9 cellular contexts compared by ENCODE assay signal in genomic region chr7:100538348-100538653, GRCh38. TPM values are rescaled to one million over a fixed set of nuclear protein-coding genes. Genes with fewer than 3 reads are reported as not detected.
DNase-seq lines count a peak whose midpoint lies in the region.
"Had no signal": no experiment of that assay in that cellular context is flagged by ENCODE, and none has a peak within 500 bp of the region (broad histone marks: within the 10 kb centered on the region; RNA-seq: fewer than 3 reads in every experiment).

No MANE protein-coding gene starts in this region.

- peaks cover 4% of the 10 kb centered on the region; the same call in 1 of the 2 replicates for H3K4me1 ChIP-seq in iPS DF 6.9 (ENCODE audit: control insufficient read depth, insufficient read depth, low read length)
- H3K4me1 ChIP-seq in subcutaneous abdominal adipose tissue (ENCODE audit: control insufficient read depth in 5 of 5, insufficient read depth in 5 of 5, low read length in 5 of 5): peaks cover 3 to 20% (median 14%) of the 10 kb centered on the region in 5 donors

- POLR2A ChIA-PET in activated CD4-positive, alpha-beta memory T cell treated with anti-CD3 and anti-CD28 coated beads for 36 hours (lab: Charles Lee): interaction anchor here (1.1 to 2.6 kb wide), 3 partner anchors 11 to 48 kb away, joined by 3 to 12 read pairs (median 7); partner anchors contain the start of genes FBXO24 and LRCH4

- peak overlapping the region; percentile 99 for H3K4me3 Mint-ChIP-seq in activated CD4-positive, alpha-beta T cell treated with anti-CD3 and anti-CD28 coated beads, Interleukin-2, amount 10 ng/mL, durations not matched to agents 24 days and 14 days
- peak overlapping the region; percentile 95 for H3K4me3 Mint-ChIP-seq in activated CD4-positive, alpha-beta memory T cell treated with anti-CD3 and anti-CD28 coated beads for 36 hours

- H3K27ac ChIP-seq in iPS DF 6.9 (ENCODE audit: low read length): no peak overlapping the region
- peak overlapping the region; percentile 70 for H3K27ac ChIP-seq in subcutaneous abdominal adipose tissue (ENCODE audit: low read depth, low read length)

- H3K27ac Mint-ChIP-seq in activated CD4-positive, alpha-beta T cell treated with anti-CD3 and anti-CD28 coated beads, Interleukin-2, amount 10 ng/mL, durations not matched to agents 24 days and 14 days: peak overlapping the region; percentile 99
- peak overlapping the region; percentile 90 for H3K27ac Mint-ChIP-seq in activated CD4-positive, alpha-beta memory T cell treated with anti-CD3 and anti-CD28 coated beads for 36 hours

- no peak for DNase-seq in activated CD4-positive, alpha-beta T cell treated with anti-CD3 and anti-CD28 coated beads, Interleukin-2, amount 10 ng/mL, durations not matched to agents 24 days and 14 days
- no peak for DNase-seq in activated CD4-positive, alpha-beta T cell treated with anti-CD3 and anti-CD28 coated beads, Interleukin-2, amount 50 U/mL, for 48 hours
- DNase-seq in activated CD4-positive, alpha-beta memory T cell treated with anti-CD3 and anti-CD28 coated beads for 36 hours: no peak
- no peak for DNase-seq in iPS DF 6.9 (ENCODE audit: low read depth, low spot score)
- no peak for DNase-seq in NCI-H2107 (lab: John Stamatoyannopoulos, UW)
- no peak for DNase-seq in ureter (ENCODE audit: low spot score)
- DNase-seq in NCI-H69 (lab: John Stamatoyannopoulos, UW): no peak

- WGBS in iPS DF 6.9 (ENCODE audit: insufficient coverage, insufficient read length): no CpG with 5 or more reads among the region's 8 CpGs

- H3K36me3 ChIP-seq in iPS DF 6.9 (ENCODE audit: control insufficient read depth, insufficient read depth, low read length) (no peaks in the 10 kb centered on the region), subcutaneous abdominal adipose tissue (ENCODE audit: control insufficient read depth in 5 of 5, insufficient read depth in 5 of 5, low read length in 5 of 5) (no peaks in the 10 kb centered on the region)

- no peaks in the 10 kb centered on the region for H3K27me3 Mint-ChIP-seq in activated CD4-positive, alpha-beta T cell treated with anti-CD3 and anti-CD28 coated beads, Interleukin-2, amount 10 ng/mL, durations not matched to agents 24 days and 14 days
- no peaks in the 10 kb centered on the region for H3K27me3 Mint-ChIP-seq in activated CD4-positive, alpha-beta memory T cell treated with anti-CD3 and anti-CD28 coated beads for 36 hours

- peak overlapping the region in 3 of 5 donors; percentile 46 to 74 (median 62) for H3K9ac ChIP-seq in subcutaneous abdominal adipose tissue (ENCODE audit: low read length in 5 of 5)

- peak overlapping the region; percentile 15; the same call in 1 of the 2 replicates for H3K4me3 ChIP-seq in iPS DF 6.9 (ENCODE audit: low read length)
- peak overlapping the region; percentile 28 to 76 (median 66) for H3K4me3 ChIP-seq in subcutaneous abdominal adipose tissue (ENCODE audit: low read depth in 1 of 5, low read length in 5 of 5)

- peaks cover 28% of the 10 kb centered on the region for H3K36me3 Mint-ChIP-seq in activated CD4-positive, alpha-beta T cell treated with anti-CD3 and anti-CD28 coated beads, Interleukin-2, amount 10 ng/mL, durations not matched to agents 24 days and 14 days (ENCODE audit: low read depth)
- peaks cover 11% of the 10 kb centered on the region for H3K36me3 Mint-ChIP-seq in activated CD4-positive, alpha-beta memory T cell treated with anti-CD3 and anti-CD28 coated beads for 36 hours

- CTCF ChIA-PET in activated CD4-positive, alpha-beta memory T cell treated with anti-CD3 and anti-CD28 coated beads for 36 hours (lab: Charles Lee): interaction anchor here (1.2 to 2.8 kb wide), 6 partner anchors 10 to 73 kb away, joined by 3 to 11 read pairs (median 8); no protein-coding TSS in a partner anchor

- peaks cover 40% of the 10 kb centered on the region for H3K4me1 Mint-ChIP-seq in activated CD4-positive, alpha-beta T cell treated with anti-CD3 and anti-CD28 coated beads, Interleukin-2, amount 10 ng/mL, durations not matched to agents 24 days and 14 days
- H3K4me1 Mint-ChIP-seq in activated CD4-positive, alpha-beta memory T cell treated with anti-CD3 and anti-CD28 coated beads for 36 hours (ENCODE audit: low read depth): peaks cover 36% of the 10 kb centered on the region

- H3K9me3 ChIP-seq in iPS DF 6.9 (ENCODE audit: control insufficient read depth, insufficient read depth, low read length) (no peaks in the 10 kb centered on the region), subcutaneous abdominal adipose tissue (ENCODE audit: control insufficient read depth in 5 of 5, low read length in 5 of 5) (no peaks in the 10 kb centered on the region)

- 0 out of 2 replicates have a peak, but pooled peaks cover 1% of the 10 kb centered on the region for H3K27me3 ChIP-seq in iPS DF 6.9 (ENCODE audit: control insufficient read depth, insufficient read depth, low read length)
- peaks cover 0 to 2% (median 0%) of the 10 kb centered on the region in 5 donors for H3K27me3 ChIP-seq in subcutaneous abdominal adipose tissue (ENCODE audit: control insufficient read depth in 5 of 5, insufficient read depth in 4 of 5, low read length in 5 of 5)

- intact Hi-C loops in activated CD4-positive, alpha-beta T cell treated with anti-CD3 and anti-CD28 coated beads, Interleukin-2, amount 10 ng/mL, durations not matched to agents 24 days and 14 days (cut with micrococcal nuclease): loop anchor here (2.0 kb wide), 1 partner anchor 110 kb away; the partner anchor contains the start of genes MEPCE and ZCWPW1
- intact Hi-C loops in activated CD4-positive, alpha-beta memory T cell treated with anti-CD3 and anti-CD28 coated beads for 36 hours (cut with micrococcal nuclease): loop anchor here (1.0 to 2.0 kb wide), 2 partner anchors 48 to 74 kb away; partner anchors contain the start of genes FBXO24, LRCH4 and MOSPD3

- H3K9me3 Mint-ChIP-seq in activated CD4-positive, alpha-beta T cell treated with anti-CD3 and anti-CD28 coated beads, Interleukin-2, amount 10 ng/mL, durations not matched to agents 24 days and 14 days: peaks cover 4% of the 10 kb centered on the region
- H3K9me3 Mint-ChIP-seq in activated CD4-positive, alpha-beta memory T cell treated with anti-CD3 and anti-CD28 coated beads for 36 hours: no peaks in the 10 kb centered on the region

RNA-seq across cellular contexts. Expression of gene AGFG2, which starts 0.7 kb away (rescaled TPM):
- 112 and 114 TPM in 2 replicates for total RNA-seq in activated CD4-positive, alpha-beta T cell treated with anti-CD3 and anti-CD28 coated beads, Interleukin-2, amount 10 ng/mL, durations not matched to agents 24 days and 14 days
- total RNA-seq in activated CD4-positive, alpha-beta memory T cell treated with anti-CD3 and anti-CD28 coated beads for 36 hours: 10 to 100 TPM; 60.9 to 62.5 TPM
- total RNA-seq in ureter: 28.0 TPM

RNA-seq across cellular contexts. Expression of gene SAP25, which starts 35.4 kb away (rescaled TPM):
- total RNA-seq in activated CD4-positive, alpha-beta T cell treated with anti-CD3 and anti-CD28 coated beads, Interleukin-2, amount 10 ng/mL, durations not matched to agents 24 days and 14 days: 9.2 and 11.3 TPM in 2 replicates
- total RNA-seq in activated CD4-positive, alpha-beta memory T cell treated with anti-CD3 and anti-CD28 coated beads for 36 hours: 10 to 100 TPM in 1 of 2 experiments, 1 to 10 TPM in 1; 9.9 to 11.4 TPM
- total RNA-seq in ureter: 2.8 TPM
- total RNA-seq: renal cortical epithelial cell had no signal

RNA-seq across cellular contexts. Expression of gene LRCH4, which starts 47.6 kb away (rescaled TPM):
- 86.0 and 89.2 TPM in 2 replicates for total RNA-seq in activated CD4-positive, alpha-beta T cell treated with anti-CD3 and anti-CD28 coated beads, Interleukin-2, amount 10 ng/mL, durations not matched to agents 24 days and 14 days
- 10 to 100 TPM; 93.4 to 97.7 TPM for total RNA-seq in activated CD4-positive, alpha-beta memory T cell treated with anti-CD3 and anti-CD28 coated beads for 36 hours
- 52.4 TPM for total RNA-seq in ureter

RNA-seq across cellular contexts. Expression of gene FBXO24, which starts 47.8 kb away (rescaled TPM):
- total RNA-seq in activated CD4-positive, alpha-beta T cell treated with anti-CD3 and anti-CD28 coated beads, Interleukin-2, amount 10 ng/mL, durations not matched to agents 24 days and 14 days: 0.38 and 0.42 TPM in 2 replicates
- total RNA-seq in activated CD4-positive, alpha-beta memory T cell treated with anti-CD3 and anti-CD28 coated beads for 36 hours: 1 to 10 TPM; 2.2 to 2.6 TPM
- total RNA-seq in ureter: 0.29 TPM

RNA-seq across cellular contexts. Expression of gene NYAP1, which starts 54.6 kb away (rescaled TPM):
- total RNA-seq in activated CD4-positive, alpha-beta T cell treated with anti-CD3 and anti-CD28 coated beads, Interleukin-2, amount 10 ng/mL, durations not matched to agents 24 days and 14 days: 0.17 and 0.49 TPM in 2 replicates
- under 1 TPM; 0.17 to 0.24 TPM for total RNA-seq in activated CD4-positive, alpha-beta memory T cell treated with anti-CD3 and anti-CD28 coated beads for 36 hours
- 0.68 TPM for total RNA-seq in ureter
